In genomic region chr2:241986836-241987641, GRCh38 we compare ENCODE assay signal across 15 cellular contexts.
DNase-seq lines count a peak whose midpoint lies in the region; ATAC-seq and TF ChIP-seq lines count a peak whose summit lies in the region.
"Had no signal": no experiment of that assay in that cellular context is flagged by ENCODE, and none has a peak within 500 bp of the region (broad histone marks: within the 10 kb centered on the region; RNA-seq: fewer than 3 reads in every experiment).

No MANE protein-coding gene starts in this region.

- peak overlapping the region; percentile 55 for H3K27ac Mint-ChIP-seq in activated naive CD4-positive, alpha-beta T cell treated with anti-CD3 and anti-CD28 coated beads, Interleukin-2, amount 10 ng/mL, durations not matched to agents 7 days and 5 days

- peaks cover 24% of the 10 kb centered on the region for H3K9me3 Mint-ChIP-seq in activated naive CD4-positive, alpha-beta T cell treated with anti-CD3 and anti-CD28 coated beads, Interleukin-2, amount 10 ng/mL, durations not matched to agents 7 days and 5 days

- no peaks in the 10 kb centered on the region for H3K4me1 ChIP-seq in upper lobe of right lung
- no peaks in the 10 kb centered on the region for H3K4me1 ChIP-seq in esophagus muscularis mucosa

- DNase-seq in activated naive CD4-positive, alpha-beta T cell treated with anti-CD3 and anti-CD28 coated beads, Interleukin-2, amount 10 ng/mL, durations not matched to agents 7 days and 5 days: no peak
- DNase-seq in activated naive CD4-positive, alpha-beta T cell (lab: John Stamatoyannopoulos, UW): no peak
- DNase-seq in coronary artery (ENCODE audit: low spot score): peak; percentile 74
- peak; percentile 87 for DNase-seq in mesenteric fat pad (ENCODE audit: low spot score)
- no peak for DNase-seq in upper lobe of right lung
- no peak for DNase-seq in stimulated activated CD4-positive, alpha-beta T cell treated with anti-CD3 and anti-CD28 coated beads, Interleukin-1b, Interleukin-23, amount 100 ng/mL, for 48 hours
- DNase-seq in esophagus muscularis mucosa (ENCODE audit: extremely low spot score): no peak
- DNase-seq: Calu3; CD4-positive, CD25-positive, alpha-beta regulatory T cell; NCI-H187 treated with DMSO at 0.1 percent for 48 hours; NCI-H2171 treated with DMSO at 0.1 percent for 48 hours; NCI-H510A treated with DMSO at 0.1 percent for 48 hours; Right ventricle myocardium superior had no signal

- ATAC-seq in upper lobe of right lung (peak; percentile 31), GM21825 (IDR thresholded peaks at IDR 0.05; ENCODE audit: unreplicated experiment) (no peak)
- ATAC-seq: Panc1 had no signal

- H3K27me3 ChIP-seq in upper lobe of right lung: no peaks in the 10 kb centered on the region
- peaks cover 0 to 5% (median 0%) of the 10 kb centered on the region in 4 donors for H3K27me3 ChIP-seq in esophagus muscularis mucosa

- 85% methylated on average over 43 of the region's 43 CpGs for WGBS in esophagus muscularis mucosa

- intact Hi-C loops in upper lobe of right lung (cut with DNase I) (no loop called here), esophagus muscularis mucosa (cut with DNase I) (no loop called here)

- H3K4me1 Mint-ChIP-seq in activated naive CD4-positive, alpha-beta T cell treated with anti-CD3 and anti-CD28 coated beads, Interleukin-2, amount 10 ng/mL, durations not matched to agents 7 days and 5 days: peaks cover 16% of the 10 kb centered on the region

- H3K36me3 Mint-ChIP-seq in activated naive CD4-positive, alpha-beta T cell treated with anti-CD3 and anti-CD28 coated beads, Interleukin-2, amount 10 ng/mL, durations not matched to agents 7 days and 5 days: no peaks in the 10 kb centered on the region
- H3K36me3 Mint-ChIP-seq: CD4-positive, CD25-positive, alpha-beta regulatory T cell had no signal

- no peak for TF ChIP-seq POLR2A in esophagus muscularis mucosa (IDR thresholded peaks at IDR 0.05; ENCODE audit: low read depth)

- H3K9me3 ChIP-seq in upper lobe of right lung (no peaks in the 10 kb centered on the region), esophagus muscularis mucosa (no peaks in the 10 kb centered on the region)

- CTCF ChIA-PET in activated naive CD4-positive, alpha-beta T cell treated with anti-CD3 and anti-CD28 coated beads, Interleukin-2, amount 10 ng/mL, durations not matched to agents 7 days and 5 days (lab: Charles Lee): no interaction called here

- H3K27ac ChIP-seq in coronary artery (no peak overlapping the region), upper lobe of right lung (no peak overlapping the region), esophagus muscularis mucosa (replicated peaks in 1 of 4) (no peak overlapping the region)

- TF ChIP-seq CTCF in coronary artery (IDR thresholded peaks at IDR 0.05) (no peak), upper lobe of right lung (IDR thresholded peaks at IDR 0.05) (no peak), esophagus muscularis mucosa (IDR thresholded peaks at IDR 0.05) (no peak)

- TF ChIP-seq EP300 in esophagus muscularis mucosa (IDR thresholded peaks at IDR 0.05): no peak

- H3K27me3 Mint-ChIP-seq in activated naive CD4-positive, alpha-beta T cell treated with anti-CD3 and anti-CD28 coated beads, Interleukin-2, amount 10 ng/mL, durations not matched to agents 7 days and 5 days: peaks cover 6% of the 10 kb centered on the region

- H3K36me3 ChIP-seq in upper lobe of right lung (no peaks in the 10 kb centered on the region), esophagus muscularis mucosa (no peaks in the 10 kb centered on the region)

- H3K4me3 Mint-ChIP-seq in activated naive CD4-positive, alpha-beta T cell treated with anti-CD3 and anti-CD28 coated beads, Interleukin-2, amount 10 ng/mL, durations not matched to agents 7 days and 5 days: no peak overlapping the region
- H3K4me3 Mint-ChIP-seq: CD4-positive, CD25-positive, alpha-beta regulatory T cell had no signal

- H3K4me3 ChIP-seq in coronary artery (no peak overlapping the region), upper lobe of right lung (no peak overlapping the region), esophagus muscularis mucosa (no peak overlapping the region)

Comparison
In these comparisons a context has a peak if more than half of its experiments do, and no peak if none do; other contexts are left out.
1. DNase-seq: peak in coronary artery (single experiment) and mesenteric fat pad (single experiment); none in activated naive CD4-positive, alpha-beta T cell treated with anti-CD3 and anti-CD28 coated beads, Interleukin-2, amount 10 ng/mL, durations not matched to agents 7 days and 5 days (single experiment), activated naive CD4-positive, alpha-beta T cell (0 of 4), upper lobe of right lung (single experiment), stimulated activated CD4-positive, alpha-beta T cell treated with anti-CD3 and anti-CD28 coated beads, Interleukin-1b, Interleukin-23, amount 100 ng/mL, for 48 hours (single experiment) and esophagus muscularis mucosa (single experiment).